Comparison of ENCODE assay signal across 11 cellular contexts in genomic region chr1:16006552-16007485, GRCh38. TPM values are rescaled to one million over a fixed set of nuclear protein-coding genes. Genes with fewer than 3 reads are reported as not detected.
A peak's percentile ranks its signal among the peaks of the same experiment; 100 is the strongest.
DNase-seq lines count a peak whose midpoint lies in the region; ATAC-seq and TF ChIP-seq lines count a peak whose summit lies in the region.
"Had no signal": no experiment of that assay in that cellular context is flagged by ENCODE, and none has a peak within 500 bp of the region (broad histone marks: within the 10 kb centered on the region; RNA-seq: fewer than 3 reads in every experiment).

No MANE protein-coding gene starts in this region.

- H3K79me2 ChIP-seq in H9 (ENCODE audit: insufficient read depth, low read length) = no peaks in the 10 kb centered on the region

- no CpG with 5 or more reads among the region's 9 CpGs for WGBS in H9 (ENCODE audit: extremely low coverage, insufficient read length, low lambda C conversion rate)

- no peak overlapping the region for H3K4me3 ChIP-seq in lower lobe of right lung
- H3K4me3 ChIP-seq: skin epidermis, upper lobe of right lung had no signal

- H3K9me3 ChIP-seq in H9 (ENCODE audit: control insufficient read depth, low read depth, low read length) (no peaks in the 10 kb centered on the region), lower lobe of right lung (no peaks in the 10 kb centered on the region)
- H3K9me3 ChIP-seq: upper lobe of right lung had no signal

- no peak overlapping the region for H3K27ac ChIP-seq in H9 (ENCODE audit: insufficient read length, low read depth, low read length)
- no peak overlapping the region for H3K27ac ChIP-seq in lower lobe of right lung
- H3K27ac ChIP-seq: skin epidermis, upper lobe of right lung had no signal

- no peaks in the 10 kb centered on the region for H3K23me2 ChIP-seq in H9 (ENCODE audit: insufficient read length, low read depth, low read length, poor library complexity, severe bottlenecking)

- no peak overlapping the region for H4K91ac ChIP-seq in H9 (ENCODE audit: insufficient read length, low read depth, low read length)

- H3K4me1 Mint-ChIP-seq in H9 (peaks cover 7 to 10% of the 10 kb centered on the region in 2 experiments; a peak in 1 of 4 replicates), activated B cell treated with CpG ODN at 0.5 μM for 24 hours (peaks cover 26% of the 10 kb centered on the region), glutamatergic neuron (ENCODE audit: low read depth, unreplicated experiment) (no peaks in the 10 kb centered on the region)

- H2BK12ac ChIP-seq in H9 (ENCODE audit: insufficient read length, low read depth, low read length) = no peak overlapping the region

- no peak overlapping the region for H3T11ph ChIP-seq in H9 (ENCODE audit: low read length)

- no peaks in the 10 kb centered on the region for H3K36me3 ChIP-seq in lower lobe of right lung
- H3K36me3 ChIP-seq: upper lobe of right lung had no signal

- TF ChIP-seq CTCF in H9 (conservative IDR thresholded peaks at IDR 0.05) (peak; percentile 34; the same call in 2 of the 3 replicates), activated B cell treated with CpG ODN at 0.5 μM for 24 hours (IDR thresholded peaks at IDR 0.05) (no peak), lower lobe of right lung (IDR thresholded peaks at IDR 0.05) (no peak), glutamatergic neuron (IDR thresholded peaks at IDR 0.05; ENCODE audit: partially characterized antibody, unreplicated experiment) (no peak), omental fat pad (IDR thresholded peaks at IDR 0.05) (no peak)

- no peaks in the 10 kb centered on the region for H4K20me1 ChIP-seq in H9 (ENCODE audit: control insufficient read depth, insufficient read depth, insufficient read length)

- H3K23ac ChIP-seq in H9 (ENCODE audit: insufficient read length, low read depth, low read length) = no peak overlapping the region

- no peak overlapping the region for H3K14ac ChIP-seq in H9 (ENCODE audit: insufficient read depth, low read length)

- no peak overlapping the region for H3K9ac ChIP-seq in H9 (ENCODE audit: extremely low read depth, insufficient read length, low read length)

- H3K27me3 Mint-ChIP-seq in H9 (ENCODE audit: low read depth) = peaks cover 18% of the 10 kb centered on the region
- no peaks in the 10 kb centered on the region for H3K27me3 Mint-ChIP-seq in activated B cell treated with CpG ODN at 0.5 μM for 24 hours
- H3K27me3 Mint-ChIP-seq in glutamatergic neuron (ENCODE audit: unreplicated experiment) = peaks cover 5% of the 10 kb centered on the region

- H2BK120ac ChIP-seq in H9 (ENCODE audit: low read depth, low read length, poor library complexity, severe bottlenecking) = no peak overlapping the region

- no peak overlapping the region for H3K18ac ChIP-seq in H9 (ENCODE audit: insufficient read length, low read depth, low read length)

- H2AK5ac ChIP-seq in H9 (ENCODE audit: insufficient read length, low read length) = no peak overlapping the region

- peak; percentile 55 for DNase-seq in ELR (ENCODE audit: low read depth)
- peak; percentile 31 for DNase-seq in H9
- no peak for DNase-seq in activated B cell treated with CpG ODN at 0.5 μM for 24 hours
- DNase-seq in lower lobe of right lung = peak; percentile 15
- DNase-seq in NCI-H524 treated with DMSO at 0.1 percent for 48 hours (lab: John Stamatoyannopoulos, UW) = no peak
- no peak for DNase-seq in glutamatergic neuron
- no peak for DNase-seq in GM19238 (ENCODE audit: insufficient read length, low spot score)
- DNase-seq in omental fat pad (ENCODE audit: low spot score) = no peak
- DNase-seq: NCI-H1694, upper lobe of right lung had no signal

- H3K4me2 ChIP-seq in H9 (ENCODE audit: insufficient read depth, insufficient read length, low read length) = no peak overlapping the region

- intact Hi-C loops in activated B cell treated with CpG ODN at 0.5 μM for 24 hours (cut with micrococcal nuclease) = loop anchor here (5.0 kb wide), 1 partner anchor 40 kb away; no protein-coding TSS in a partner anchor
- intact Hi-C loops in lower lobe of right lung (cut with DNase I) = no loop called here

- H3K36me3 Mint-ChIP-seq in H9 (ENCODE audit: insufficient read depth in 1 of 3, low read depth in 3 of 3) = no peaks in the 10 kb centered on the region
- H3K36me3 Mint-ChIP-seq in activated B cell treated with CpG ODN at 0.5 μM for 24 hours (ENCODE audit: low read depth) = no peaks in the 10 kb centered on the region
- no peaks in the 10 kb centered on the region for H3K36me3 Mint-ChIP-seq in glutamatergic neuron (ENCODE audit: unreplicated experiment)

- CTCF ChIA-PET in activated B cell treated with CpG ODN at 0.5 μM for 24 hours (lab: Charles Lee) = interaction anchor here (0.6 to 2.2 kb wide), 8 partner anchors 31 to 870 kb away, joined by 3 to 6 read pairs (median 3); partner anchors contain the start of genes FAM131C and ZBTB17

- no peak overlapping the region for H2AFZ ChIP-seq in H9 (ENCODE audit: low read length)

- H3K4me1 ChIP-seq in H9 (ENCODE audit: insufficient read depth, low read length) (no peaks in the 10 kb centered on the region), lower lobe of right lung (no peaks in the 10 kb centered on the region)
- H3K4me1 ChIP-seq: upper lobe of right lung had no signal

- no peak overlapping the region for H4K8ac ChIP-seq in H9 (replicated peaks; ENCODE audit: insufficient read length, low read depth, low read length)

- H2BK15ac ChIP-seq in H9 (ENCODE audit: low read depth, low read length) = no peak overlapping the region

- H3K4me3 Mint-ChIP-seq in H9 = no peak overlapping the region
- H3K4me3 Mint-ChIP-seq in activated B cell treated with CpG ODN at 0.5 μM for 24 hours = peak overlapping the region; percentile 26
- H3K4me3 Mint-ChIP-seq in glutamatergic neuron (ENCODE audit: unreplicated experiment) = no peak overlapping the region

- H2BK20ac ChIP-seq in H9 (ENCODE audit: low read depth, low read length, poor library complexity, severe bottlenecking) = no peak overlapping the region

- H3K79me1 ChIP-seq in H9 (ENCODE audit: insufficient read depth, low read depth, low read length, poor library complexity, severe bottlenecking) = no peaks in the 10 kb centered on the region

- ATAC-seq in activated B cell treated with CpG ODN at 0.5 μM for 24 hours (ENCODE audit: low read depth) (peak; percentile 51), lower lobe of right lung (no peak), omental fat pad (ENCODE audit: low FRiP score) (no peak)
- ATAC-seq: upper lobe of right lung had no signal

- H3K9me3 Mint-ChIP-seq in H9 (no peaks in the 10 kb centered on the region), activated B cell treated with CpG ODN at 0.5 μM for 24 hours (no peaks in the 10 kb centered on the region), glutamatergic neuron (ENCODE audit: unreplicated experiment) (peaks cover 3% of the 10 kb centered on the region)

- H3K56ac ChIP-seq in H9 (ENCODE audit: insufficient read length, low read depth, low read length) = no peak overlapping the region

- no peak overlapping the region for H3K4ac ChIP-seq in H9 (ENCODE audit: low read depth, low read length)

- POLR2A ChIA-PET in activated B cell treated with CpG ODN at 0.5 μM for 24 hours (lab: Charles Lee) = interaction anchor here (0.5 to 3.2 kb wide), 4 partner anchors 32 to 235 kb away, joined by 3 to 19 read pairs (median 4); partner anchors contain the start of gene ZBTB17

- no peak overlapping the region for H2BK5ac ChIP-seq in H9 (ENCODE audit: insufficient read length, low read length)

- no peak overlapping the region for H3K27ac Mint-ChIP-seq in H9
- H3K27ac Mint-ChIP-seq in activated B cell treated with CpG ODN at 0.5 μM for 24 hours = peak overlapping the region; percentile 27
- no peak overlapping the region for H3K27ac Mint-ChIP-seq in glutamatergic neuron (ENCODE audit: unreplicated experiment)

- H4K5ac ChIP-seq in H9 (ENCODE audit: insufficient read length, low read depth, low read length) = no peak overlapping the region

- H3K27me3 ChIP-seq in H9 (ENCODE audit: insufficient read depth, low read length) = no peaks in the 10 kb centered on the region
- H3K27me3 ChIP-seq in lower lobe of right lung (ENCODE audit: low read depth) = no peaks in the 10 kb centered on the region
- H3K27me3 ChIP-seq: upper lobe of right lung had no signal

RNA-seq across cellular contexts. Expression of gene SRARP, which starts 2.8 kb away (rescaled TPM):
- total RNA-seq in H9 (2021) (not detected in 2 replicates), activated B cell treated with CpG ODN at 0.5 μM for 24 hours (0.07 TPM in 1 of 2 replicates, not detected in the other), lower lobe of right lung (0.21 TPM), glutamatergic neuron (ENCODE audit: unreplicated experiment) (not detected), omental fat pad (not detected)
- total RNA-seq: upper lobe of right lung had no signal

RNA-seq across cellular contexts. Expression of gene HSPB7, which starts 11.0 kb away (rescaled TPM):
- total RNA-seq in H9 (2021) = not detected in 2 replicates
- total RNA-seq in activated B cell treated with CpG ODN at 0.5 μM for 24 hours = not detected in 2 replicates
- 4.9 TPM for total RNA-seq in lower lobe of right lung
- not detected for total RNA-seq in glutamatergic neuron (ENCODE audit: unreplicated experiment)
- total RNA-seq in omental fat pad = 100 to 1,000 TPM in 3 of 4 donors, 10 to 100 TPM in 1; 65.7 to 157 (median 128) TPM

RNA-seq across cellular contexts. Expression of gene CLCNKA, which starts 15.0 kb away (rescaled TPM):
- total RNA-seq in H9 (2021) = 0.37 and 0.98 TPM in 2 replicates
- total RNA-seq in activated B cell treated with CpG ODN at 0.5 μM for 24 hours = 0.24 TPM in 1 of 2 replicates, not detected in the other
- 0.65 TPM for total RNA-seq in lower lobe of right lung
- 0.34 TPM for total RNA-seq in glutamatergic neuron (ENCODE audit: unreplicated experiment)
- total RNA-seq in omental fat pad = 1 to 10 TPM in 2 of 4 donors, under 1 TPM in 2; 0.37 to 2.4 (median 1.0) TPM
- total RNA-seq: upper lobe of right lung had no signal

RNA-seq across cellular contexts. Expression of gene ZBTB17, which starts 30.9 kb away (rescaled TPM):
- total RNA-seq in H9 (2021) (16.5 and 16.7 TPM in 2 replicates), activated B cell treated with CpG ODN at 0.5 μM for 24 hours (109 and 121 TPM in 2 replicates), lower lobe of right lung (37.7 TPM), glutamatergic neuron (ENCODE audit: unreplicated experiment) (86.9 TPM), omental fat pad (10 to 100 TPM; 20.7 to 53.6 (median 27.8) TPM)

RNA-seq across cellular contexts. Expression of gene CLCNKB, which starts 36.8 kb away (rescaled TPM):
- total RNA-seq in H9 (2021) = 1.7 and 1.8 TPM in 2 replicates
- not detected in 2 replicates for total RNA-seq in activated B cell treated with CpG ODN at 0.5 μM for 24 hours
- total RNA-seq in lower lobe of right lung = 0.18 TPM
- not detected for total RNA-seq in glutamatergic neuron (ENCODE audit: unreplicated experiment)
- 1 to 10 TPM in 2 of 4 donors, under 1 TPM in 1, not detected in 1; 0.38 to 2.2 (median 1.6) TPM for total RNA-seq in omental fat pad

Comparison
In these comparisons a context has a peak if more than half of its experiments do, and no peak if none do; other contexts are left out.
1. DNase-seq: peak in ELR (single experiment), H9 (single experiment) and lower lobe of right lung (single experiment); none in activated B cell treated with CpG ODN at 0.5 μM for 24 hours (single experiment), NCI-H524 treated with DMSO at 0.1 percent for 48 hours (single experiment), glutamatergic neuron (single experiment), GM19238 (single experiment) and omental fat pad (single experiment).
2. RNA of gene HSPB7, which starts 11.0 kb away (total RNA-seq): 65.7 to 157 TPM in omental fat pad; 4.9 TPM in lower lobe of right lung (single experiment), not detected in glutamatergic neuron (single experiment), not detected in H9 and not detected in activated B cell treated with CpG ODN at 0.5 μM for 24 hours; every median in the first group is over 10 times any median in the second.